ENCODE assay signal across 29 cellular contexts in genomic region chr1:223226271-223226670, GRCh38.
"Had no signal": no experiment of that assay in that cellular context is flagged by ENCODE, and none has a peak within 500 bp of the region (broad histone marks: within the 10 kb centered on the region; RNA-seq: fewer than 3 reads in every experiment).

No MANE protein-coding gene starts in this region.

- H3K27me3 ChIP-seq: breast epithelium had no signal

- H3K9ac ChIP-seq: SK-N-SH had no signal

- H3K27ac ChIP-seq: breast epithelium, VCaP had no signal

- H3K9me3 ChIP-seq: breast epithelium, SK-N-SH had no signal

- H3K27me3 Mint-ChIP-seq: activated CD4-positive, alpha-beta T cell treated with anti-CD3 and anti-CD28 coated beads for 36 hours; activated CD8-positive, alpha-beta T cell treated with anti-CD3 and anti-CD28 coated beads for 36 hours; activated naive CD4-positive, alpha-beta T cell treated with anti-CD3 and anti-CD28 coated beads, Interleukin-2, amount 50 U/mL, for 24 hours had no signal

- H3K27ac Mint-ChIP-seq: activated CD4-positive, alpha-beta T cell treated with anti-CD3 and anti-CD28 coated beads for 36 hours; activated CD8-positive, alpha-beta T cell treated with anti-CD3 and anti-CD28 coated beads for 36 hours; activated naive CD4-positive, alpha-beta T cell treated with anti-CD3 and anti-CD28 coated beads, Interleukin-2, amount 50 U/mL, for 24 hours; activated T-helper 2 cell treated with anti-CD3 and anti-CD28 coated beads, Interferon-gamma antibody, Interleukin-2, Interleukin-4, amounts not matched to agents 10 μg/mL and 5 μg/mL and 100 μg/mL, durations not matched to agents 14 hours and 24 hours and 36 hours; IgD-negative memory B cell had no signal

- ATAC-seq: activated CD4-positive, alpha-beta T cell treated with anti-CD3 and anti-CD28 coated beads for 36 hours; activated CD8-positive, alpha-beta T cell treated with anti-CD3 and anti-CD28 coated beads for 36 hours; Panc1; Right ventricle myocardium inferior had no signal

- DNase-seq: activated CD4-positive, alpha-beta T cell treated with anti-CD3 and anti-CD28 coated beads for 36 hours; activated CD4-positive, alpha-beta T cell treated with anti-CD3 and anti-CD28 coated beads, Interleukin-2, amount 50 U/mL, for 1 hour; activated CD8-positive, alpha-beta T cell treated with anti-CD3 and anti-CD28 coated beads for 36 hours; activated naive CD4-positive, alpha-beta T cell; activated T-cell treated with anti-CD3 and anti-CD28 coated beads for 4 hours; activated T-cell treated with anti-CD3 and anti-CD28 coated beads, Interleukin-2, amount 50 U/mL, for 48 hours; aorta; caudate nucleus; KG1; NCI-H1092; NCI-H1417; NCI-H1930; NCI-H2171 treated with DMSO at 0.1 percent for 48 hours; NCI-H345; NCI-H510A; NCI-H526 treated with DMSO at 0.1 percent for 48 hours; NCI-H82; NK-92 treated with Interleukin-12 subunit alpha and Interleukin-12 subunit beta, amount 100 ng/mL, for 24 hours; OCI-M1; RPMI8226; SK-N-SH; T-helper 1 cell had no signal

- H3K4me1 ChIP-seq: breast epithelium had no signal

- H3K4me2 ChIP-seq: SK-N-SH had no signal

- H3K4me3 Mint-ChIP-seq: activated CD4-positive, alpha-beta T cell treated with anti-CD3 and anti-CD28 coated beads for 36 hours; activated CD8-positive, alpha-beta T cell treated with anti-CD3 and anti-CD28 coated beads for 36 hours; activated naive CD4-positive, alpha-beta T cell treated with anti-CD3 and anti-CD28 coated beads, Interleukin-2, amount 50 U/mL, for 24 hours; IgD-negative memory B cell had no signal

- H3K4me1 Mint-ChIP-seq: IgD-negative memory B cell had no signal

- H3K9me3 Mint-ChIP-seq: activated CD8-positive, alpha-beta T cell treated with anti-CD3 and anti-CD28 coated beads for 36 hours; activated naive CD4-positive, alpha-beta T cell treated with anti-CD3 and anti-CD28 coated beads, Interleukin-2, amount 50 U/mL, for 24 hours; activated T-helper 2 cell treated with anti-CD3 and anti-CD28 coated beads, Interferon-gamma antibody, Interleukin-2, Interleukin-4, amounts not matched to agents 10 μg/mL and 5 μg/mL and 100 μg/mL, durations not matched to agents 14 hours and 24 hours and 36 hours had no signal
